Comparison of ENCODE assay signal across 24 cellular contexts in the genomic region with DNA sequence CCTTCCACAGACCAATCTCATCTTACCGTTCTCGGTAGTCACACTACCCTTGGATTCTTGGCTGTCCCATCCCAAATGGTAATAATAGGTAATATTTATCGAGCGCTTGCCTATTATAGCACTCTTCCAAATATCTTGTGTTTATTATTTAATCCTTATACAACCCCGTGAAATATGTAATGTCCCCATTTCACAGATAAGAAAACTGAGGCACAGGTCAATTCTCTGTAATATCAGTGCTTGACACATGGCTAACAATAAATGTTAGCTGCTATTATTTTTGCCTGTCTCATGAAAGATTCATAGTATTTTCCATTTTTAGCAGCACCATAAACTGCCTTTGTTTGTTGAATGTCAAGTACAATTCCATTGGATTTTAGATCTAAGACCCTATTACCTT.
"Had no signal": no experiment of that assay in that cellular context is flagged by ENCODE, and none has a peak within 500 bp of the region (broad histone marks: within the 10 kb centered on the region; RNA-seq: fewer than 3 reads in every experiment).

No MANE protein-coding gene starts in this region.

- H3K27me3 Mint-ChIP-seq: activated CD4-positive, alpha-beta memory T cell treated with anti-CD3 and anti-CD28 coated beads for 36 hours; activated CD8-positive, alpha-beta memory T cell treated with anti-CD3 and anti-CD28 coated beads, Interleukin-2, amount 10 ng/mL, durations not matched to agents 7 days and 5 days; dendritic cell treated with granulocyte-macrophage colony-stimulating factor and Interleukin-4, amounts not matched to agents 40 ng/mL and 50 ng/mL, for 4 days; naive thymus-derived CD8-positive, alpha-beta T cell; type B pancreatic cell had no signal

- H3K4me3 Mint-ChIP-seq: activated CD4-positive, alpha-beta memory T cell treated with anti-CD3 and anti-CD28 coated beads for 36 hours; activated CD8-positive, alpha-beta memory T cell treated with anti-CD3 and anti-CD28 coated beads, Interleukin-2, amount 10 ng/mL, durations not matched to agents 7 days and 5 days; dendritic cell treated with granulocyte-macrophage colony-stimulating factor and Interleukin-4, amounts not matched to agents 40 ng/mL and 50 ng/mL, for 4 days; mesothelial cell of epicardium; naive thymus-derived CD8-positive, alpha-beta T cell; type B pancreatic cell had no signal

- H3K4me1 ChIP-seq: prostate gland, testis had no signal

- H3K36me3 ChIP-seq: prostate gland had no signal

- DNase-seq: activated CD4-positive, alpha-beta memory T cell treated with anti-CD3 and anti-CD28 coated beads for 36 hours; activated CD4-positive, alpha-beta T cell treated with anti-CD3 and anti-CD28 coated beads for 48 hours; activated CD4-positive, CD25-positive, alpha-beta regulatory T cell; activated CD8-positive, alpha-beta memory T cell treated with anti-CD3 and anti-CD28 coated beads, Interleukin-2, amount 10 ng/mL, durations not matched to agents 7 days and 5 days; activated T-cell treated with anti-CD3 and anti-CD28 coated beads for 4 hours; brain microvascular endothelial cell; caudate nucleus; effector CD8-positive, alpha-beta T cell; foreskin melanocyte; kidney glomerular epithelial cell; left lung; naive thymus-derived CD8-positive, alpha-beta T cell; spleen; stimulated activated CD4-positive, alpha-beta T cell treated with anti-CD3 and anti-CD28 coated beads, Interleukin-4, amount 100 ng/mL, for 1 hour; stimulated activated naive CD4-positive, alpha-beta T cell; testis had no signal

- ATAC-seq: activated CD8-positive, alpha-beta memory T cell treated with anti-CD3 and anti-CD28 coated beads, Interleukin-2, amount 10 ng/mL, durations not matched to agents 7 days and 5 days; activated naive CD4-positive, alpha-beta T cell treated with anti-CD3 and anti-CD28 coated beads, Interleukin-2, amount 50 U/mL, for 72 hours; esophagus mucosa; left lung; naive thymus-derived CD8-positive, alpha-beta T cell had no signal

- H3K4me3 ChIP-seq: ascending aorta, left lung, prostate gland, spleen, testis, vagina had no signal

- H3K9me3 Mint-ChIP-seq: activated CD4-positive, alpha-beta memory T cell treated with anti-CD3 and anti-CD28 coated beads for 36 hours; activated naive CD4-positive, alpha-beta T cell treated with anti-CD3 and anti-CD28 coated beads, Interleukin-2, amount 50 U/mL, for 72 hours; dendritic cell treated with granulocyte-macrophage colony-stimulating factor and Interleukin-4, amounts not matched to agents 40 ng/mL and 50 ng/mL, for 4 days; mesothelial cell of epicardium; naive thymus-derived CD8-positive, alpha-beta T cell; type B pancreatic cell had no signal

- H3K27me3 ChIP-seq: ascending aorta, brain microvascular endothelial cell, left lung, spleen, testis, vagina had no signal

- H3K27ac ChIP-seq: ascending aorta, brain microvascular endothelial cell, left lung, prostate gland, testis, vagina had no signal

- H3K27ac Mint-ChIP-seq: dendritic cell treated with granulocyte-macrophage colony-stimulating factor and Interleukin-4, amounts not matched to agents 40 ng/mL and 50 ng/mL, for 4 days; mesothelial cell of epicardium; type B pancreatic cell had no signal

- H3K9me3 ChIP-seq: ascending aorta, left lung, prostate gland, spleen, testis, vagina had no signal
